In the genomic region with DNA sequence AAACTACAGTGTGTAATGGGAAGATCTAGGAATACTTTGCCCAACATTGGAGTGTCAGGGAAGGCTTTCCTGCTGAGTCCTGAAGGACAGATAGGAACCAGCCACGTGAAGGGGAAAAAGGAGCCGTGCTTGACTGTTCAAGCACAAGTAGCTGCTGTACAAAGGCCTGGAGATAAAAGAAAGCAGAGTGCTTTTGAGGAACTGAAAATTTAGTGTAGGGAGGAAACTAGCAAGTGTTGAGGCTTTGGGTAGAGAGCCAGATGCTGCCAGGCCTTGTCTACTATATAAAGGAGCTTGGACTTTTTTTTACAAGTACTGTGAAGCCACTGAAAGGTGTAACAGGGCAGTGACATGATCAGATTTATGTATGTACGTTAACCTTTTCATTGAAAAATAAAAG, we compare ENCODE assay signal across 8 cellular contexts. TPM values are rescaled to one million over a fixed set of nuclear protein-coding genes. Genes with fewer than 3 reads are reported as not detected.
DNase-seq lines count a peak whose midpoint lies in the region; ATAC-seq and TF ChIP-seq lines count a peak whose summit lies in the region.

No MANE protein-coding gene starts in this region.

- H3K27ac ChIP-seq in ascending aorta = no peak overlapping the region

- DNase-seq in germinal center (ENCODE audit: low spot score) (peak; percentile 31), NCI-H146 (lab: John Stamatoyannopoulos, UW) (no peak), NCI-H1417 treated with DMSO at 0.1 percent for 48 hours (lab: John Stamatoyannopoulos, UW) (no peak), ascending aorta (ENCODE audit: low spot score in 2 of 2) (no peak), NCI-H1092 treated with DMSO at 0.1 percent for 48 hours (lab: John Stamatoyannopoulos, UW) (no peak)

- TF ChIP-seq POLR2A in GM18505 (IDR thresholded peaks at IDR 0.05; ENCODE audit: borderline replicate concordance, extremely low read depth, insufficient read depth, insufficient read length) = no peak

- H3K27me3 ChIP-seq in ascending aorta = no peaks in the 10 kb centered on the region

- H3K4me3 ChIP-seq in ascending aorta = no peak overlapping the region

- H3K36me3 ChIP-seq in ascending aorta = no peaks in the 10 kb centered on the region

- no peak for TF ChIP-seq CTCF in ascending aorta (IDR thresholded peaks at IDR 0.05)

- intact Hi-C loops in ascending aorta (cut with DNase I) = no loop called here

- no peaks in the 10 kb centered on the region for H3K9me3 ChIP-seq in ascending aorta

- H3K4me1 ChIP-seq in ascending aorta = peaks cover 14 to 34% of the 10 kb centered on the region in 2 donors

- ATAC-seq in GM18505 (IDR thresholded peaks at IDR 0.05; ENCODE audit: unreplicated experiment) (peak; percentile 77), GM21529 (IDR thresholded peaks at IDR 0.05; ENCODE audit: unreplicated experiment) (peak; percentile 70), HG03442 (IDR thresholded peaks at IDR 0.05; ENCODE audit: unreplicated experiment) (peak; percentile 62)

RNA-seq across cellular contexts. Expression of gene DSE, which starts 39.0 kb away (rescaled TPM):
- 27.6 TPM for total RNA-seq in ascending aorta

RNA-seq across cellular contexts. Expression of gene CALHM6, which starts 51.4 kb away (rescaled TPM):
- not detected for total RNA-seq in ascending aorta
